18 cellular contexts compared by ENCODE assay signal in the genomic region with DNA sequence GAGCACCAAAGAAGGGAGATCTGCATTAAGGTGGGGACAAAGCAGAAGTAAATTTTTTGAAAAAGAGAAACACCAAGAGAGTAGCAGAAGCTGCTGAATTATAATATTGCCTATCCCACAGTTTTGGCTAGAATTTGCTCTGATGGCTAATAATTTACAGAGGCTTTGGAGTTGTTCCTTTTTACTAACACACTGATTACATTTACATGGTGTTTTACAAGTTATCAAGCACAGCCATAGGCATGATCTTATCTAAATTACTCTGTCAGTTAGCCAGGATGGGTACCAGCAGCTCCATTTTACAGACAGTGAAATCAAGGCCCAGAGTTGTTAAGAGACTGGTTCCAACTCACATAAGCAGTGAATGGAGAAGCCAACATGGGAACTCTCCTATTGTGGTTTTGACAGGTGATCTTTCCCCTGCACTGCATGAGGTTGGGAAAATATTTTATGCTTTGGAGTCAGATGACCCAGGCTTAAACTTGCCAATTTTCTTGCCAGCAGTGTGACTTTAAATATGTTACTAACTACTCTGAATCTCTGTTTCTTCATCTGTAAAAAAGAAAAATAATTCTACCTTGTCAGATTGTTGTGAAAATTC.
"Had no signal": no experiment of that assay in that cellular context is flagged by ENCODE, and none has a peak within 500 bp of the region (broad histone marks: within the 10 kb centered on the region; RNA-seq: fewer than 3 reads in every experiment).

No MANE protein-coding gene starts in this region.

- ATAC-seq: gastrocnemius medialis, heart right ventricle, left cardiac atrium, left lung, left ventricle myocardium superior, lower lobe of right lung had no signal

- H3K4me3 ChIP-seq: coronary artery, dorsolateral prefrontal cortex, esophagus muscularis mucosa, gastrocnemius medialis, heart right ventricle, left lung, lower lobe of right lung had no signal

- DNase-seq: dermis blood vessel endothelial cell; dorsolateral prefrontal cortex; effector CD4-positive, alpha-beta T cell; effector memory CD4-positive, alpha-beta T cell; foreskin melanocyte; gastrocnemius medialis; glutamatergic neuron; head of caudate nucleus; heart right ventricle; hippocampal formation; left cardiac atrium; left lung; left ventricle myocardium superior; lower lobe of right lung; mesenchymal stem cell; naive B cell had no signal
